In genomic region chr12:59182191-59182590, GRCh38 we compare ENCODE assay signal across 17 cellular contexts.
A peak's percentile ranks its signal among the peaks of the same experiment; 100 is the strongest.
DNase-seq lines count a peak whose midpoint lies in the region; ATAC-seq and TF ChIP-seq lines count a peak whose summit lies in the region.
"Had no signal": no experiment of that assay in that cellular context is flagged by ENCODE, and none has a peak within 500 bp of the region (broad histone marks: within the 10 kb centered on the region; RNA-seq: fewer than 3 reads in every experiment).

No MANE protein-coding gene starts in this region.

- no peaks in the 10 kb centered on the region for H3K79me2 ChIP-seq in smooth muscle cell (ENCODE audit: low read depth)
- H3K79me2 ChIP-seq in osteoblast (ENCODE audit: insufficient read depth, low read length) = no peaks in the 10 kb centered on the region

- no peaks in the 10 kb centered on the region for H3F3A ChIP-seq in smooth muscle cell (ENCODE audit: low read depth)

- H3K36me3 Mint-ChIP-seq in T-helper 2 cell treated with Interferon-gamma antibody and Interleukin-4, amounts not matched to agents 5 μg/mL and 100 μg/mL, for 36 hours (ENCODE audit: low read depth) = no peaks in the 10 kb centered on the region

- H3K27me3 ChIP-seq in smooth muscle cell (ENCODE audit: low read depth) (no peaks in the 10 kb centered on the region), osteoblast (ENCODE audit: insufficient read depth, low read length) (no peaks in the 10 kb centered on the region), stomach (no peaks in the 10 kb centered on the region)
- H3K27me3 ChIP-seq: thyroid gland had no signal

- no peaks in the 10 kb centered on the region for H3K9me3 ChIP-seq in smooth muscle cell (replicated peaks; ENCODE audit: low read depth)
- no peaks in the 10 kb centered on the region for H3K9me3 ChIP-seq in osteoblast (ENCODE audit: low read depth, low read length)
- no peaks in the 10 kb centered on the region for H3K9me3 ChIP-seq in stomach
- H3K9me3 ChIP-seq: thyroid gland had no signal

- peak overlapping the region; percentile 50 for H3K9ac ChIP-seq in smooth muscle cell (ENCODE audit: low read depth)

- no peak overlapping the region for H3K27ac Mint-ChIP-seq in T-helper 2 cell treated with Interferon-gamma antibody and Interleukin-4, amounts not matched to agents 5 μg/mL and 100 μg/mL, for 36 hours

- no peak overlapping the region for H3K4me3 Mint-ChIP-seq in T-helper 2 cell treated with Interferon-gamma antibody and Interleukin-4, amounts not matched to agents 5 μg/mL and 100 μg/mL, for 36 hours

- H3K4me1 Mint-ChIP-seq in T-helper 2 cell treated with Interferon-gamma antibody and Interleukin-4, amounts not matched to agents 5 μg/mL and 100 μg/mL, for 36 hours (ENCODE audit: low read depth) = no peaks in the 10 kb centered on the region

- TF ChIP-seq CTCF in smooth muscle cell (IDR thresholded peaks at IDR 0.05; ENCODE audit: borderline replicate concordance, insufficient read depth, poor library complexity, severe bottlenecking) = no peak
- TF ChIP-seq CTCF in osteoblast (IDR thresholded peaks at IDR 0.05; ENCODE audit: extremely low read depth, low read depth, low read length) = no peak
- no peak for TF ChIP-seq CTCF in stomach (IDR thresholded peaks at IDR 0.05)

- peak; percentile 41 for DNase-seq in Daoy (ENCODE audit: low read depth)
- peak; percentile 17 for DNase-seq in T-helper 2 cell treated with Interferon-gamma antibody and Interleukin-4, amounts not matched to agents 5 μg/mL and 100 μg/mL, for 36 hours (ENCODE audit: low spot score)
- DNase-seq in smooth muscle cell (lab: John Stamatoyannopoulos, UW; ENCODE audit: unreplicated experiment) = no peak
- DNase-seq in osteoblast (ENCODE audit: insufficient read length, low spot score, missing footprints) = no peak
- no peak for DNase-seq in stomach
- no peak for DNase-seq in SIG-M5 (lab: John Stamatoyannopoulos, UW)
- DNase-seq: activated CD8-positive, alpha-beta memory T cell treated with anti-CD3 and anti-CD28 coated beads for 24 hours; AML-193; DMS 273 treated with DMSO at 0.1 percent for 48 hours; glutamatergic neuron; islet precursor cell; NCI-H1930; NCI-H774; thyroid gland had no signal

- no peak for TF ChIP-seq EP300 in stomach (IDR thresholded peaks at IDR 0.05)

- H2AFZ ChIP-seq in smooth muscle cell (ENCODE audit: low read depth) (no peak overlapping the region), osteoblast (ENCODE audit: low read length) (no peak overlapping the region)

- H3K36me3 ChIP-seq in smooth muscle cell (ENCODE audit: low read depth) (no peaks in the 10 kb centered on the region), osteoblast (ENCODE audit: insufficient read depth, low read length) (no peaks in the 10 kb centered on the region), stomach (no peaks in the 10 kb centered on the region)
- H3K36me3 ChIP-seq: thyroid gland had no signal

- peaks cover 4% of the 10 kb centered on the region for H3K27me3 Mint-ChIP-seq in T-helper 2 cell treated with Interferon-gamma antibody and Interleukin-4, amounts not matched to agents 5 μg/mL and 100 μg/mL, for 36 hours (ENCODE audit: low read depth)

- ATAC-seq in GM18858 (IDR thresholded peaks at IDR 0.05; ENCODE audit: unreplicated experiment) (peak; percentile 60), HG03175 (IDR thresholded peaks at IDR 0.05; ENCODE audit: unreplicated experiment) (no peak)
- ATAC-seq: Right ventricle myocardium inferior had no signal

- H4K20me1 ChIP-seq in smooth muscle cell (ENCODE audit: low read depth) (no peaks in the 10 kb centered on the region), osteoblast (ENCODE audit: insufficient read depth, low read length) (no peaks in the 10 kb centered on the region)

- WGBS in smooth muscle cell (ENCODE audit: low lambda C conversion rate) = 53% methylated on average over 4 of the region's 4 CpGs
- WGBS in stomach, 5 donors = 63 to 73% (median 69%) methylated on average over 4 of the region's 4 CpGs

- intact Hi-C loops in stomach (cut with DNase I; ENCODE audit: low total_unique reads) = no loop called here

- no peak for TF ChIP-seq POLR2A in stomach (IDR thresholded peaks at IDR 0.05)

- no peak overlapping the region for H3K4me3 ChIP-seq in smooth muscle cell
- H3K4me3 ChIP-seq in osteoblast (ENCODE audit: insufficient read depth, low read length) = no peak overlapping the region
- no peak overlapping the region for H3K4me3 ChIP-seq in stomach
- H3K4me3 ChIP-seq: thyroid gland had no signal

- peak overlapping the region; percentile 47 for H3K27ac ChIP-seq in smooth muscle cell (ENCODE audit: low read depth)
- H3K27ac ChIP-seq in osteoblast (ENCODE audit: low read depth, low read length) = no peak overlapping the region
- H3K27ac ChIP-seq in stomach = no peak overlapping the region
- H3K27ac ChIP-seq: thyroid gland had no signal

- peak overlapping the region; percentile 10 for H3K4me2 ChIP-seq in smooth muscle cell
- H3K4me2 ChIP-seq in osteoblast (ENCODE audit: insufficient read depth, low read length) = no peak overlapping the region

- no peaks in the 10 kb centered on the region for H3K4me1 ChIP-seq in smooth muscle cell (ENCODE audit: low read depth)
- no peaks in the 10 kb centered on the region for H3K4me1 ChIP-seq in osteoblast (ENCODE audit: insufficient read depth, low read length)
- no peaks in the 10 kb centered on the region for H3K4me1 ChIP-seq in stomach

- no peaks in the 10 kb centered on the region for H3K9me3 Mint-ChIP-seq in T-helper 2 cell treated with Interferon-gamma antibody and Interleukin-4, amounts not matched to agents 5 μg/mL and 100 μg/mL, for 36 hours

Comparison
In these comparisons a context has a peak if more than half of its experiments do, and no peak if none do; other contexts are left out.
1. DNase-seq: peak in Daoy (single experiment) and T-helper 2 cell treated with Interferon-gamma antibody and Interleukin-4, amounts not matched to agents 5 μg/mL and 100 μg/mL, for 36 hours (single experiment); none in smooth muscle cell (single experiment), osteoblast (single experiment), stomach (single experiment) and SIG-M5 (single experiment).